Comparison of ENCODE assay signal across 13 cellular contexts in the genomic region with DNA sequence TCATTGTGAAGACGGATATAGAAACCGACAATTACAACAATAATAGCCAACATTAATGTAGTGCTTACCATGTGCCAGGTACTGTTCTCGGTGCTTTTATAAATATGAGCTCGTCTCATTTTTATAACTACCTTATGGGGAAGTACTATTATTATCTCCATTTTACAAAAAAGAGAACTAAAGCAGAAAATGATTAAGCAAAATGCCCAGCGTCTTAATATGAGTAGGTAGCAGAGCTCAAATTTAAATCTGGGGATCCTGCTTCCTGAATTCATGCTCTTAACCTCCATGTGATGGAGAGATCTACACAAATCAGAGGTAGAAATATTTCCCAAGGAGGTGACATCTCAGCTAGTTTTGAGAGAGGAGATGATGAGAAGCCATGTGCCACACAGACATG.
A peak's percentile ranks its signal among the peaks of the same experiment; 100 is the strongest.
DNase-seq lines count a peak whose midpoint lies in the region; TF ChIP-seq lines count a peak whose summit lies in the region.
"Had no signal": no experiment of that assay in that cellular context is flagged by ENCODE, and none has a peak within 500 bp of the region (broad histone marks: within the 10 kb centered on the region; RNA-seq: fewer than 3 reads in every experiment).

No MANE protein-coding gene starts in this region.

- POLR2A ChIA-PET in activated CD4-positive, alpha-beta memory T cell treated with anti-CD3 and anti-CD28 coated beads, Interleukin-2, amount 10 ng/mL, durations not matched to agents 7 days and 5 days (lab: Charles Lee) = no interaction called here

- no peaks in the 10 kb centered on the region for H3K9me3 ChIP-seq in DOHH2 (ENCODE audit: control insufficient read depth, insufficient read depth, low read length)
- H3K9me3 ChIP-seq: BLaER1 treated with 17β-estradiol and CSF1 and Interleukin-3, amounts not matched to agents 10 nM and 100 nM; Caco-2; HAP-1 had no signal

- intact Hi-C loops in dendritic cell treated with granulocyte-macrophage colony-stimulating factor and Interleukin-4, amounts not matched to agents 40 ng/mL and 50 ng/mL, for 4 days (cut with micrococcal nuclease) = no loop called here

- H3K4me3 Mint-ChIP-seq in dendritic cell treated with granulocyte-macrophage colony-stimulating factor and Interleukin-4, amounts not matched to agents 40 ng/mL and 50 ng/mL, for 4 days = no peak overlapping the region
- no peak overlapping the region for H3K4me3 Mint-ChIP-seq in activated CD4-positive, alpha-beta memory T cell treated with anti-CD3 and anti-CD28 coated beads, Interleukin-2, amount 10 ng/mL, durations not matched to agents 7 days and 5 days
- H3K4me3 Mint-ChIP-seq: B cell; CD4-positive, alpha-beta T cell had no signal

- H3K27ac ChIP-seq in DOHH2 (ENCODE audit: low read depth, low read length) = no peak overlapping the region
- H3K27ac ChIP-seq: GM23248 had no signal

- H3K4me1 Mint-ChIP-seq in dendritic cell treated with granulocyte-macrophage colony-stimulating factor and Interleukin-4, amounts not matched to agents 40 ng/mL and 50 ng/mL, for 4 days (ENCODE audit: low read depth) = peaks cover 53% of the 10 kb centered on the region
- no peaks in the 10 kb centered on the region for H3K4me1 Mint-ChIP-seq in activated CD4-positive, alpha-beta memory T cell treated with anti-CD3 and anti-CD28 coated beads, Interleukin-2, amount 10 ng/mL, durations not matched to agents 7 days and 5 days

- no peaks in the 10 kb centered on the region for H4K20me1 ChIP-seq in DOHH2 (ENCODE audit: control insufficient read depth, insufficient read depth, low read depth, low read length)
- H4K20me1 ChIP-seq: BLaER1 treated with 17β-estradiol and CSF1 and Interleukin-3, amounts not matched to agents 10 nM and 100 nM had no signal

- no peaks in the 10 kb centered on the region for H3K79me2 ChIP-seq in DOHH2 (ENCODE audit: control insufficient read depth, low read length)

- no peaks in the 10 kb centered on the region for H3F3A ChIP-seq in DOHH2 (ENCODE audit: control insufficient read depth, insufficient read depth)

- H3K27me3 Mint-ChIP-seq in dendritic cell treated with granulocyte-macrophage colony-stimulating factor and Interleukin-4, amounts not matched to agents 40 ng/mL and 50 ng/mL, for 4 days = peaks cover 1% of the 10 kb centered on the region
- H3K27me3 Mint-ChIP-seq in activated CD4-positive, alpha-beta memory T cell treated with anti-CD3 and anti-CD28 coated beads, Interleukin-2, amount 10 ng/mL, durations not matched to agents 7 days and 5 days = no peaks in the 10 kb centered on the region
- H3K27me3 Mint-ChIP-seq: B cell had no signal

- H3K9me3 Mint-ChIP-seq in dendritic cell treated with granulocyte-macrophage colony-stimulating factor and Interleukin-4, amounts not matched to agents 40 ng/mL and 50 ng/mL, for 4 days = peaks cover 9% of the 10 kb centered on the region
- H3K9me3 Mint-ChIP-seq in activated CD4-positive, alpha-beta memory T cell treated with anti-CD3 and anti-CD28 coated beads, Interleukin-2, amount 10 ng/mL, durations not matched to agents 7 days and 5 days = no peaks in the 10 kb centered on the region
- H3K9me3 Mint-ChIP-seq: CD4-positive, alpha-beta T cell had no signal

- peak overlapping the region; percentile 16; the same call in 1 of the 2 replicates for H3K4me2 ChIP-seq in DOHH2 (ENCODE audit: low read length)

- DNase-seq in NOMO-1 treated with DMSO at 0.1 percent for 48 hours (lab: John Stamatoyannopoulos, UW; ENCODE audit: unreplicated experiment) (peak; percentile 8), NCI-H526 (lab: John Stamatoyannopoulos, UW) (no peak), SHP77 treated with DMSO at 0.1 percent for 48 hours (lab: John Stamatoyannopoulos, UW) (no peak)
- no peak for DNase-seq in activated CD4-positive, alpha-beta memory T cell treated with anti-CD3 and anti-CD28 coated beads, Interleukin-2, amount 10 ng/mL, durations not matched to agents 7 days and 5 days
- DNase-seq: Caco-2; CD4-positive, alpha-beta T cell; GDM1; GM23248 had no signal

- H3K4me1 ChIP-seq in DOHH2 (ENCODE audit: control insufficient read depth, low read length) = peaks cover 39% of the 10 kb centered on the region
- H3K4me1 ChIP-seq: Caco-2, HAP-1 had no signal

- H3K27ac Mint-ChIP-seq in dendritic cell treated with granulocyte-macrophage colony-stimulating factor and Interleukin-4, amounts not matched to agents 40 ng/mL and 50 ng/mL, for 4 days = peak overlapping the region; percentile 93
- no peak overlapping the region for H3K27ac Mint-ChIP-seq in activated CD4-positive, alpha-beta memory T cell treated with anti-CD3 and anti-CD28 coated beads, Interleukin-2, amount 10 ng/mL, durations not matched to agents 7 days and 5 days
- H3K27ac Mint-ChIP-seq: B cell; CD4-positive, alpha-beta T cell had no signal

- no peaks in the 10 kb centered on the region for H3K9me2 ChIP-seq in DOHH2 (replicated peaks; ENCODE audit: control insufficient read depth, low read length)

- CTCF ChIA-PET in activated CD4-positive, alpha-beta memory T cell treated with anti-CD3 and anti-CD28 coated beads, Interleukin-2, amount 10 ng/mL, durations not matched to agents 7 days and 5 days (lab: Charles Lee) = no interaction called here

- TF ChIP-seq CTCF in DOHH2 (IDR thresholded peaks at IDR 0.05; ENCODE audit: low read depth, low read length, poor library complexity, severe bottlenecking) = no peak

- no peak overlapping the region for H3K4me3 ChIP-seq in DOHH2 (ENCODE audit: low read length)
- H3K4me3 ChIP-seq: BLaER1 treated with 17β-estradiol and CSF1 and Interleukin-3, amounts not matched to agents 10 nM and 100 nM; GM23248; HAP-1 had no signal

- no peaks in the 10 kb centered on the region for H3K36me3 Mint-ChIP-seq in dendritic cell treated with granulocyte-macrophage colony-stimulating factor and Interleukin-4, amounts not matched to agents 40 ng/mL and 50 ng/mL, for 4 days (ENCODE audit: low read depth)
- H3K36me3 Mint-ChIP-seq in activated CD4-positive, alpha-beta memory T cell treated with anti-CD3 and anti-CD28 coated beads, Interleukin-2, amount 10 ng/mL, durations not matched to agents 7 days and 5 days (ENCODE audit: low read depth) = no peaks in the 10 kb centered on the region

- no peaks in the 10 kb centered on the region for H3K36me3 ChIP-seq in DOHH2 (ENCODE audit: control insufficient read depth, low read length)
- H3K36me3 ChIP-seq: BLaER1 treated with 17β-estradiol and CSF1 and Interleukin-3, amounts not matched to agents 10 nM and 100 nM; HAP-1 had no signal

- no peaks in the 10 kb centered on the region for H3K27me3 ChIP-seq in DOHH2 (ENCODE audit: control insufficient read depth, low read length)
- H3K27me3 ChIP-seq: BLaER1 treated with 17β-estradiol and CSF1 and Interleukin-3, amounts not matched to agents 10 nM and 100 nM had no signal
